In genomic region chr5:11619339-11620028, GRCh38 we compare ENCODE assay signal across 11 cellular contexts.
DNase-seq lines count a peak whose midpoint lies in the region; ATAC-seq, FAIRE-seq and TF ChIP-seq lines count a peak whose summit lies in the region.
"Had no signal": no experiment of that assay in that cellular context is flagged by ENCODE, and none has a peak within 500 bp of the region (broad histone marks: within the 10 kb centered on the region; RNA-seq: fewer than 3 reads in every experiment).

No MANE protein-coding gene starts in this region.

- peaks cover 5% of the 10 kb centered on the region for H3K4me1 Mint-ChIP-seq in progenitor cell of endocrine pancreas (ENCODE audit: low read depth)
- H3K4me1 Mint-ChIP-seq: activated B cell treated with CpG ODN at 0.5 μM for 24 hours had no signal

- H3K27ac Mint-ChIP-seq in progenitor cell of endocrine pancreas = no peak overlapping the region
- H3K27ac Mint-ChIP-seq: activated B cell treated with CpG ODN at 0.5 μM for 24 hours had no signal

- H3K4me3 ChIP-seq in epithelial cell of esophagus (ENCODE audit: low read length) = no peak overlapping the region

- H3K9me3 Mint-ChIP-seq in progenitor cell of endocrine pancreas (ENCODE audit: low read depth) = peaks cover 6% of the 10 kb centered on the region

- H3K4me3 Mint-ChIP-seq in progenitor cell of endocrine pancreas (ENCODE audit: low read depth) = no peak overlapping the region
- H3K4me3 Mint-ChIP-seq: activated B cell treated with CpG ODN at 0.5 μM for 24 hours had no signal

- peak; percentile 8 for DNase-seq in HTR-8/SVneo (ENCODE audit: insufficient read length, low spot score)
- DNase-seq in NCI-H524 (lab: John Stamatoyannopoulos, UW) = peak; percentile 62 to 79
- peak; percentile 6 for DNase-seq in epithelial cell of esophagus (ENCODE audit: low read depth)
- no peak for DNase-seq in progenitor cell of endocrine pancreas (ENCODE audit: low spot score, unreplicated experiment)
- no peak for DNase-seq in HuH-7.5 (ENCODE audit: low spot score)
- DNase-seq: activated B cell treated with CpG ODN at 0.5 μM for 24 hours; activated gamma-delta T cell treated with Interleukin-2 at 50 U/mL for 16 hours; effector memory CD4-positive, alpha-beta T cell; left cardiac atrium had no signal

- H3K27me3 Mint-ChIP-seq in progenitor cell of endocrine pancreas = no peaks in the 10 kb centered on the region
- H3K27me3 Mint-ChIP-seq: activated B cell treated with CpG ODN at 0.5 μM for 24 hours had no signal

- no peak for FAIRE-seq in HTR-8/SVneo (lab: Jason Lieb, UNC)

- TF ChIP-seq CTCF in epithelial cell of esophagus (IDR thresholded peaks at IDR 0.05; ENCODE audit: insufficient read depth, low read depth, low read length, missing control alignments) = peak; percentile 17
- peak; percentile 36 for TF ChIP-seq CTCF in progenitor cell of endocrine pancreas (IDR thresholded peaks at IDR 0.05; ENCODE audit: unreplicated experiment)

- no peak for ATAC-seq in HG02973 (IDR thresholded peaks at IDR 0.05; ENCODE audit: unreplicated experiment)
- ATAC-seq in HG02759 (IDR thresholded peaks at IDR 0.05; ENCODE audit: unreplicated experiment) = no peak

- peaks cover 7% of the 10 kb centered on the region for H3K36me3 Mint-ChIP-seq in progenitor cell of endocrine pancreas (ENCODE audit: insufficient read depth)

Comparison
In these comparisons a context has a peak if more than half of its experiments do, and no peak if none do; other contexts are left out.
1. DNase-seq: peak in HTR-8/SVneo (single experiment), NCI-H524 (2 of 2) and epithelial cell of esophagus (single experiment); none in progenitor cell of endocrine pancreas (single experiment) and HuH-7.5 (single experiment).